Comparison of ENCODE assay signal across 10 cellular contexts in the genomic region with DNA sequence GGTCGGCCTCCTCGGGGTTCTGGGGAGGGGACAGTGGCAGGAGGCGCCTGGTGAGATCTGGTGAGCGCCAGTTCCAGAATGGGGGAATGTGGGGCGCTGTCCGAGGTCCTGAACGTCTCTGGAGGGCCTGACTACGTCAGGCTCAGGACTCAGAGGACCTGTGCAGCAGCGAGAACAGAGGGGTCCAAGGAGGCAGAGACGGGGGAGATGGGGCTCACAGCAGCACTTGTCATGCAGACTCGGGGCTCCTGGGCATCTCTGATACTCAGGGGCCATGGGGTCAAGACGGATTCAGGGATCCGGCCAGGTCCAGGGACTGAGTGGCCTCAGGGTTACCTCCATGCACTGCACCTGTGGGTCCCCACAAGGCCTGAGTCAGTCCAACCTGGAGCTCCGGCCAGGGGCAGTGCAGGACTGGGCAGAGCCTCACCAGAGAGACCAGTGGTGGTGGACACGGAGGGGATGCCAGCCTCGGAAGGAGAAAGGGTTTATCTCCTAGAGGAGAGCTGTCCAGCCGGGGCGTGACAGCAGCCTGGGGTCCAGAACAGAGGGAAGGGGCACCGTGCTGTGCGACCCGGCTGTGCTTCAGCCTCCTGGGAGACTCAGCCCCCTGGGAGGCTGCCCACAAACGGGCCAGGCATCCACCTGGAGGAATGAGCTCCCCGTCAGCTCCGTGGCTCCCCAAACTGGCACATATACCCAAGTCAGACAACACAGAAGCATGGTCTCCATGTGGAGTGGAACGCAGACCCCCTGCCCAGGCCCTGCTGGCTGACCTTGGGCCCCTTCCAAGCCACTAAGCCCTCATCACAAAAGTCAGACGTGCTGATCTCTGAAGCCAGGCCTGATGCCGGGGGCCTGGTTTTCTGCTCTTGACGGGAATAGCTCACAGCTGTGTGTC.
DNase-seq lines count a peak whose midpoint lies in the region; ATAC-seq lines count a peak whose summit lies in the region.
"Had no signal": no experiment of that assay in that cellular context is flagged by ENCODE, and none has a peak within 500 bp of the region (broad histone marks: within the 10 kb centered on the region; RNA-seq: fewer than 3 reads in every experiment).

No MANE protein-coding gene starts in this region.

- peak; percentile 30 for DNase-seq in D341Med (ENCODE audit: low spot score)
- peak; percentile 30 for DNase-seq in HK-2 (ENCODE audit: unreplicated experiment)
- peak; percentile 26 to 31 for DNase-seq in activated CD4-positive, alpha-beta T cell treated with anti-CD3 and anti-CD28 coated beads, Interleukin-2, amount 50 U/mL, for 48 hours
- peak; percentile 85 for DNase-seq in mesenteric fat pad (ENCODE audit: low spot score)
- DNase-seq in NCI-H82 treated with DMSO at 0.1 percent for 48 hours (lab: John Stamatoyannopoulos, UW; ENCODE audit: unreplicated experiment): no peak
- DNase-seq in COR-L47 (lab: John Stamatoyannopoulos, UW): no peak
- DNase-seq: NCI-H187 treated with DMSO at 0.1 percent for 48 hours, SIG-M5 had no signal

- ATAC-seq in GM19452 (IDR thresholded peaks at IDR 0.05; ENCODE audit: unreplicated experiment) (no peak), GM21576 (IDR thresholded peaks at IDR 0.05; ENCODE audit: unreplicated experiment) (no peak)

Comparison
In these comparisons a context has a peak if more than half of its experiments do, and no peak if none do; other contexts are left out.
1. DNase-seq: peak in D341Med (single experiment), HK-2 (single experiment), activated CD4-positive, alpha-beta T cell treated with anti-CD3 and anti-CD28 coated beads, Interleukin-2, amount 50 U/mL, for 48 hours (2 of 2) and mesenteric fat pad (single experiment); none in NCI-H82 treated with DMSO at 0.1 percent for 48 hours (single experiment) and COR-L47 (single experiment).